Comparison of ENCODE assay signal across 8 cellular contexts in genomic region chr19:35648017-35648961, GRCh38. TPM values are rescaled to one million over a fixed set of nuclear protein-coding genes. Genes with fewer than 3 reads are reported as not detected.
DNase-seq lines count a peak whose midpoint lies in the region; FAIRE-seq and TF ChIP-seq lines count a peak whose summit lies in the region.

TSS of gene COX6B1 (plus strand) at chr19:35648323. CDS start at chr19:35651244, 2,921 bp downstream.

- H3K14ac ChIP-seq in neuronal stem cell (ENCODE audit: low read length), result peak within 1 kb of the TSS; percentile 41

- peak within 1 kb of the TSS; percentile 82 for H3K4me2 ChIP-seq in neuronal stem cell (ENCODE audit: insufficient read depth, low read length, poor library complexity, severe bottlenecking)

- H3K9me3 ChIP-seq in neuronal stem cell (replicated peaks in 1 of 2; ENCODE audit: control insufficient read depth in 2 of 2, insufficient read depth in 1 of 2, low read depth in 1 of 2, low read length in 2 of 2), result no peaks in the 10 kb centered on the region

- CTCF ChIA-PET in HEK293T (lab: Yijun Ruan, JAX), result no interaction called here

- no peak within 1 kb of the TSS for H2BK120ac ChIP-seq in neuronal stem cell (ENCODE audit: low read depth, low read length)

- POLR2A ChIA-PET in HEK293T (lab: Yijun Ruan, JAX), result interaction anchor here (0.6 to 1.9 kb wide), 31 partner anchors 9 to 327 kb away, joined by 3 to 15 read pairs (median 4); partner anchors contain the start of genes APLP1, HAUS5, LIN37 and UPK1A

- H4K91ac ChIP-seq in neuronal stem cell (ENCODE audit: low read depth, low read length, poor library complexity), result no peak within 1 kb of the TSS

- in situ Hi-C loops in SK-MEL-5 (cut with HindIII; ENCODE audit: low pct_unique_long_range_greater_than_20kb, low sequenced_read_pairs), result no loop called here

- no peak within 1 kb of the TSS for H2BK5ac ChIP-seq in neuronal stem cell (ENCODE audit: low read length)

- TF ChIP-seq CTCF in subcutaneous adipose tissue (IDR thresholded peaks at IDR 0.05; ENCODE audit: low read depth), result no peak

- H2AK5ac ChIP-seq in neuronal stem cell (ENCODE audit: low read depth, low read length), result peak within 1 kb of the TSS; percentile 41

- H3K18ac ChIP-seq in neuronal stem cell (ENCODE audit: low read length), result peak within 1 kb of the TSS; percentile 72

- peaks cover 2% of the 10 kb centered on the region for H3K79me1 ChIP-seq in neuronal stem cell (ENCODE audit: low read depth, low read length)

- H3K4me3 ChIP-seq in neuronal stem cell (ENCODE audit: low read length in 2 of 2), result peak within 1 kb of the TSS; percentile 81 to 92

- H3K23ac ChIP-seq in neuronal stem cell (ENCODE audit: low read depth, low read length, poor library complexity), result no peak within 1 kb of the TSS

- H3K4ac ChIP-seq in neuronal stem cell (ENCODE audit: low read length), result no peak within 1 kb of the TSS

- FAIRE-seq in G401.6 (lab: Jason Lieb, UNC), result peak; percentile 98

- H3K9ac ChIP-seq in neuronal stem cell (ENCODE audit: low read depth, low read length, poor library complexity), result peak within 1 kb of the TSS; percentile 89

- peak within 1 kb of the TSS; percentile 85 for H2AFZ ChIP-seq in neuronal stem cell (ENCODE audit: low read length)

- H3K36me3 ChIP-seq in neuronal stem cell (replicated peaks in 1 of 2; ENCODE audit: control insufficient read depth in 2 of 2, insufficient read depth in 2 of 2, low read length in 2 of 2), result peaks cover 7 to 28% of the 10 kb centered on the region in 2 donors

- no peak within 1 kb of the TSS for H2BK12ac ChIP-seq in neuronal stem cell (ENCODE audit: low read length)

- H3K27me3 ChIP-seq in neuronal stem cell (ENCODE audit: control insufficient read depth in 3 of 3, insufficient read depth in 3 of 3, low read depth in 1 of 3, low read length in 3 of 3), result peaks cover 0 to 6% (median 0%) of the 10 kb centered on the region in 3 experiments

- no peak within 1 kb of the TSS for H3K27ac ChIP-seq in neuronal stem cell (replicated peaks; ENCODE audit: low read length)

- DNase-seq in HEK293T (ENCODE audit: extremely low spot score) (peak; percentile 94), MV-4-11 (lab: John Stamatoyannopoulos, UW) (peak; percentile 100), SK-MEL-5 (ENCODE audit: low read depth, low spot score) (peak; percentile 98), foreskin melanocyte (peak; percentile 96), neuronal stem cell (ENCODE audit: low spot score) (peak; percentile 88)
- peak; percentile 93 for DNase-seq in activated naive CD4-positive, alpha-beta T cell treated with Interleukin-2 at 50 U/mL for 16 hours

- no peak within 1 kb of the TSS for H4K8ac ChIP-seq in neuronal stem cell (ENCODE audit: low read depth, low read length)

- H3K4me1 ChIP-seq in neuronal stem cell (ENCODE audit: control insufficient read depth in 2 of 2, insufficient read depth in 1 of 2, low read depth in 1 of 2, low read length in 2 of 2), result peaks cover 8 to 12% of the 10 kb centered on the region in 2 donors

- no peak within 1 kb of the TSS for H2BK15ac ChIP-seq in neuronal stem cell (ENCODE audit: low read length)

- WGBS in neuronal stem cell (ENCODE audit: extremely low coverage in 2 of 2, insufficient read length in 2 of 2, insufficient replicate concordance in 1 of 2), 2 donors, result no CpG with 5 or more reads among the region's 46 CpGs

TF ChIP-seq in HEK293T, 16 proteins besides CTCF, POLR2A, EP300 and RAD21:
- TF ChIP-seq FOXK2 (IDR thresholded peaks at IDR 0.05) (no peak), L3MBTL2 (conservative IDR thresholded peaks at IDR 0.05) (0 out of 2 replicates have a peak, but pooled peaks have one; percentile 39), FOXA1 (IDR thresholded peaks at IDR 0.05) (no peak), BHLHE40 (IDR thresholded peaks at IDR 0.05; ENCODE audit: borderline replicate concordance) (no peak), ZNF384 (IDR thresholded peaks at IDR 0.05) (no peak), TARDBP (IDR thresholded peaks at IDR 0.05) (no peak), PKNOX1 (IDR thresholded peaks at IDR 0.05) (peak; percentile 98), ARNT (IDR thresholded peaks at IDR 0.05) (no peak), SUZ12 (IDR thresholded peaks at IDR 0.05) (no peak), SP1 (IDR thresholded peaks at IDR 0.05) (no peak), NFRKB (IDR thresholded peaks at IDR 0.05) (no peak), FOXM1 (IDR thresholded peaks at IDR 0.05; ENCODE audit: borderline replicate concordance) (no peak), LEF1 (IDR thresholded peaks at IDR 0.05; ENCODE audit: borderline replicate concordance) (no peak), ELF4 (IDR thresholded peaks at IDR 0.05) (no peak), CTBP1 (IDR thresholded peaks at IDR 0.05; ENCODE audit: borderline replicate concordance) (no peak), HDGF (IDR thresholded peaks at IDR 0.05; ENCODE audit: borderline replicate concordance) (no peak)
TF ChIP-seq in HEK293T: peak in this region for 2.

RNA-seq across cellular contexts. Expression of gene COX6B1, which starts in this region (rescaled TPM):
- total RNA-seq in SK-MEL-5 (2014; rRNA removed; shearing (Covaris generic)), result 568 and 619 TPM in 2 replicates
- polyA plus RNA-seq in SK-MEL-5 (2015; cell fraction: cytosol; rRNA removed), result 362 and 490 TPM in 2 replicates
- polyA plus RNA-seq in SK-MEL-5 (2015; cell fraction: nucleus; rRNA removed), result 30.6 and 59.6 TPM in 2 replicates
- 708 TPM for polyA plus RNA-seq in neuronal stem cell (2013, experiment 1 of 2)
- 694 TPM for polyA plus RNA-seq in neuronal stem cell (2013, experiment 2 of 2)
- 100 to 1,000 TPM; 422 to 625 (median 529) TPM for total RNA-seq in subcutaneous adipose tissue
